ENCODE assay signal across 8 cellular contexts in the genomic region with DNA sequence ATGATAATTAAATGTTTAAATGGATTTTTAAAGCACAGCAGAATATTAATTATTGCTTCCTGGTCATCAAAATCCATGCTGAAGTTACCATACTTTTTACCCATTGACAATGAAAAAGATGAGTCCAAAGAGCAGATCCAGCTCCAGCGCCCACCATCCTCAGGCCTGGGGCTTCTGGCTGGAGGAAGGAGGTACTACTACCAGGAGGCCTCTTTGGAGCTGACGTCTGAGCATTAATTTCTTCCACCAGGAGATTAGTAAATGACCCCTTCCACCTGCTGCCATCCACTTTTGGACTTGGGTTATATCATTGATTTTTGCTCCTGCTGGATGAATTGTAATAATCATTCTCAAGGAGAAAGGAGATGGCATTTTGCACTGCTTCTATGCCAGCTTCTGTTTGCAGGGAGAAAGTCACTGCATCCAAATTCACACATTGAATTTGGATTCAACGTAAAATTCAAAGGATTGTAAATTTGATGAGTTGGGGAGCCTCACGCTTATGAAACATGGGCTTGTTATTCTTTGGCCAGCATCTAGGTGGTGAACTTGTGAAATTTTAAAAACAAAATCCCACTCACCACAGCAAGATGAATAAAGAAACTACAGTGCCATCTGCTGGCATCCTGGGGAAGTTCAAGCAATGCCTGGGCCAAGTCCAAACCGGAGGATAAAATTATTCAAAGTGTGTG.
DNase-seq lines count a peak whose midpoint lies in the region; ATAC-seq and TF ChIP-seq lines count a peak whose summit lies in the region.

No MANE protein-coding gene starts in this region.

- peaks cover 32% of the 10 kb centered on the region for H3K27me3 Mint-ChIP-seq in activated CD4-positive, alpha-beta T cell treated with anti-CD3 and anti-CD28 coated beads, Interleukin-2, amount 10 ng/mL, durations not matched to agents 24 days and 14 days
- H3K27me3 Mint-ChIP-seq in memory B cell: peaks cover 6% of the 10 kb centered on the region

- peak; percentile 81 for ATAC-seq in GM18520 (IDR thresholded peaks at IDR 0.05; ENCODE audit: unreplicated experiment)
- peak; percentile 58 for ATAC-seq in HG03103 (IDR thresholded peaks at IDR 0.05; ENCODE audit: low read depth, unreplicated experiment)
- peak; percentile 68 for ATAC-seq in memory B cell (ENCODE audit: low read depth)

- no peak overlapping the region for H3K4me3 Mint-ChIP-seq in activated CD4-positive, alpha-beta T cell treated with anti-CD3 and anti-CD28 coated beads, Interleukin-2, amount 10 ng/mL, durations not matched to agents 24 days and 14 days
- no peak overlapping the region for H3K4me3 Mint-ChIP-seq in memory B cell

- H3K4me1 Mint-ChIP-seq in activated CD4-positive, alpha-beta T cell treated with anti-CD3 and anti-CD28 coated beads, Interleukin-2, amount 10 ng/mL, durations not matched to agents 24 days and 14 days: peaks cover 2% of the 10 kb centered on the region
- peaks cover 8% of the 10 kb centered on the region for H3K4me1 Mint-ChIP-seq in memory B cell

- intact Hi-C loops in activated CD4-positive, alpha-beta T cell treated with anti-CD3 and anti-CD28 coated beads, Interleukin-2, amount 10 ng/mL, durations not matched to agents 24 days and 14 days (cut with micrococcal nuclease): loop anchor here (1.0 to 10.0 kb wide), 4 partner anchors 120 to 957 kb away; a partner anchor contains a TSS

- H3K9me3 Mint-ChIP-seq in activated CD4-positive, alpha-beta T cell treated with anti-CD3 and anti-CD28 coated beads, Interleukin-2, amount 10 ng/mL, durations not matched to agents 24 days and 14 days: no peaks in the 10 kb centered on the region
- no peaks in the 10 kb centered on the region for H3K9me3 Mint-ChIP-seq in memory B cell

- no peak overlapping the region for H3K27ac Mint-ChIP-seq in activated CD4-positive, alpha-beta T cell treated with anti-CD3 and anti-CD28 coated beads, Interleukin-2, amount 10 ng/mL, durations not matched to agents 24 days and 14 days
- H3K27ac Mint-ChIP-seq in memory B cell: no peak overlapping the region

- peak; percentile 96 for TF ChIP-seq CTCF in AG10803 (conservative IDR thresholded peaks at IDR 0.05; ENCODE audit: low read length)

- peak; percentile 79 for DNase-seq in AG10803 (ENCODE audit: low read depth)
- peak; percentile 58 for DNase-seq in NCI-H2227 treated with DMSO at 0.1 percent for 48 hours (lab: John Stamatoyannopoulos, UW)
- peak; percentile 86 for DNase-seq in activated CD4-positive, alpha-beta T cell treated with anti-CD3 and anti-CD28 coated beads, Interleukin-2, amount 10 ng/mL, durations not matched to agents 24 days and 14 days
- DNase-seq in effector CD4-positive, alpha-beta T cell: peak; percentile 8
- peak; percentile 55 to 59 for DNase-seq in memory B cell (ENCODE audit: low spot score in 2 of 2)
- DNase-seq in stimulated activated CD8-positive, alpha-beta memory T cell treated with anti-CD3 and anti-CD28 coated beads, Interleukin-7, amount 100 ng/mL, for 24 hours (ENCODE audit: low read depth): peak; percentile 16

- H3K36me3 Mint-ChIP-seq in activated CD4-positive, alpha-beta T cell treated with anti-CD3 and anti-CD28 coated beads, Interleukin-2, amount 10 ng/mL, durations not matched to agents 24 days and 14 days (ENCODE audit: low read depth): no peaks in the 10 kb centered on the region
- H3K36me3 Mint-ChIP-seq in memory B cell: no peaks in the 10 kb centered on the region

- no peak overlapping the region for H3K4me3 ChIP-seq in AG10803 (ENCODE audit: low read length)

Comparison
In these comparisons a context has a peak if more than half of its experiments do, and no peak if none do; other contexts are left out.
1. DNase-seq: peak in every context shown above with its lines; median percentile 86 in activated CD4-positive, alpha-beta T cell treated with anti-CD3 and anti-CD28 coated beads, Interleukin-2, amount 10 ng/mL, durations not matched to agents 24 days and 14 days; 79 in AG10803; 58 in NCI-H2227 treated with DMSO at 0.1 percent for 48 hours; 57 in memory B cell; 16 in stimulated activated CD8-positive, alpha-beta memory T cell treated with anti-CD3 and anti-CD28 coated beads, Interleukin-7, amount 100 ng/mL, for 24 hours; 8 in effector CD4-positive, alpha-beta T cell.